In genomic region chr12:120690083-120690450, GRCh38 we compare ENCODE assay signal across 20 cellular contexts. TPM values are rescaled to one million over a fixed set of nuclear protein-coding genes. Genes with fewer than 3 reads are reported as not detected.
DNase-seq lines count a peak whose midpoint lies in the region; ATAC-seq and TF ChIP-seq lines count a peak whose summit lies in the region.
"Had no signal": no experiment of that assay in that cellular context is flagged by ENCODE, and none has a peak within 500 bp of the region (broad histone marks: within the 10 kb centered on the region; RNA-seq: fewer than 3 reads in every experiment).

No MANE protein-coding gene starts in this region.

- DNase-seq in Calu3 (no peak), psoas muscle (no peak), GM19240 (ENCODE audit: insufficient read length, low spot score) (no peak)
- DNase-seq: activated CD4-positive, alpha-beta T cell treated with anti-CD3 and anti-CD28 coated beads, Interleukin-2, amount 10 ng/mL, durations not matched to agents 24 days and 14 days; activated CD8-positive, alpha-beta memory T cell treated with anti-CD3 and anti-CD28 coated beads, Interleukin-2, amount 50 U/mL, for 4 hours; BE2C; glutamatergic neuron; naive thymus-derived CD8-positive, alpha-beta T cell; NCI-H1694 treated with DMSO at 0.1 percent for 48 hours; NCI-H226; stimulated activated CD4-positive, alpha-beta T cell treated with anti-CD3 and anti-CD28 coated beads, Interleukin-4, amount 100 ng/mL, for 24 hours; stomach; upper lobe of right lung had no signal

- ATAC-seq in psoas muscle (no peak), HG03378 (IDR thresholded peaks at IDR 0.05; ENCODE audit: unreplicated experiment) (no peak), GM21825 (IDR thresholded peaks at IDR 0.05; ENCODE audit: unreplicated experiment) (no peak)
- ATAC-seq: naive thymus-derived CD8-positive, alpha-beta T cell; upper lobe of right lung had no signal

- H3K36me3 Mint-ChIP-seq in Calu3 (ENCODE audit: insufficient read depth, unreplicated experiment): peaks cover 53% of the 10 kb centered on the region

- H2AFZ ChIP-seq in KMS-11 (ENCODE audit: low read depth): no peak overlapping the region
- H2AFZ ChIP-seq: parathyroid adenoma had no signal

- H3K79me2 ChIP-seq in KMS-11 (ENCODE audit: insufficient read depth, low read depth): peaks cover 64% of the 10 kb centered on the region

- H3K4me3 ChIP-seq in KMS-11 (IDR thresholded peaks at IDR 0.05; ENCODE audit: insufficient read depth, low read depth, low read length): no peak overlapping the region
- H3K4me3 ChIP-seq in duodenal mucosa (ENCODE audit: low read depth in 1 of 2, low read length in 2 of 2): peak overlapping the region; percentile 84 to 88
- H3K4me3 ChIP-seq in psoas muscle: peak overlapping the region; percentile 96

- H3K27me3 ChIP-seq in KMS-11 (ENCODE audit: insufficient read depth, low read depth) (no peaks in the 10 kb centered on the region), duodenal mucosa (ENCODE audit: control insufficient read depth in 1 of 2, insufficient read depth in 2 of 2, low read length in 2 of 2) (no peaks in the 10 kb centered on the region), psoas muscle (ENCODE audit: insufficient read depth in 3 of 3, low read length in 2 of 3) (no peaks in the 10 kb centered on the region)
- H3K27me3 ChIP-seq: BE2C, stomach, upper lobe of right lung had no signal

- no peak overlapping the region for H3K9ac ChIP-seq in KMS-11
- H3K9ac ChIP-seq in duodenal mucosa (ENCODE audit: low read depth in 1 of 2, low read length in 2 of 2): no peak overlapping the region
- H3K9ac ChIP-seq: parathyroid adenoma had no signal

- WGBS in psoas muscle, 3 donors: 58 to 82% (median 76%) methylated on average over 2 of the region's 2 CpGs

- TF ChIP-seq CTCF in Calu3 (IDR thresholded peaks at IDR 0.05; ENCODE audit: unreplicated experiment): no peak
- TF ChIP-seq CTCF in KMS-11 (conservative IDR thresholded peaks at IDR 0.05; ENCODE audit: low read depth, low read length): no peak
- no peak for TF ChIP-seq CTCF in psoas muscle (IDR thresholded peaks at IDR 0.05)

- peaks cover 43% of the 10 kb centered on the region for H3K4me1 Mint-ChIP-seq in Calu3 (ENCODE audit: low read depth, unreplicated experiment)

- H3K4me1 ChIP-seq in KMS-11 (ENCODE audit: low read depth, poor library complexity, severe bottlenecking): peaks cover 21% of the 10 kb centered on the region
- peaks cover 64 to 67% of the 10 kb centered on the region in 2 donors for H3K4me1 ChIP-seq in duodenal mucosa (ENCODE audit: control insufficient read depth in 1 of 2, insufficient read depth in 2 of 2, low read length in 2 of 2)
- peaks cover 64% of the 10 kb centered on the region for H3K4me1 ChIP-seq in psoas muscle
- H3K4me1 ChIP-seq: BE2C had no signal

- H3K4me3 Mint-ChIP-seq in Calu3 (ENCODE audit: low read depth, unreplicated experiment): peak overlapping the region; percentile 91
- H3K4me3 Mint-ChIP-seq: memory B cell had no signal

- BruUV-seq in Calu3 (replicated peaks; lab: Mats Ljungman, UMichigan): no TSS peak

- H3K36me3 ChIP-seq in KMS-11 (ENCODE audit: insufficient read depth): no peaks in the 10 kb centered on the region
- peaks cover 11 to 20% of the 10 kb centered on the region in 2 donors for H3K36me3 ChIP-seq in duodenal mucosa (ENCODE audit: control insufficient read depth in 1 of 2, insufficient read depth in 2 of 2, low read length in 2 of 2)
- peaks cover 0 to 14% of the 10 kb centered on the region in 2 donors for H3K36me3 ChIP-seq in psoas muscle (ENCODE audit: insufficient read depth in 1 of 2, low read depth in 1 of 2)

- no peaks in the 10 kb centered on the region for H3K27me3 Mint-ChIP-seq in Calu3 (ENCODE audit: unreplicated experiment)
- H3K27me3 Mint-ChIP-seq: central memory CD8-positive, alpha-beta T cell; memory B cell; naive thymus-derived CD8-positive, alpha-beta T cell had no signal

- H3K27ac ChIP-seq in KMS-11 (no peak overlapping the region), duodenal mucosa (ENCODE audit: low read depth, low read length) (no peak overlapping the region), psoas muscle (peak overlapping the region; percentile 60)
- H3K27ac ChIP-seq: upper lobe of right lung had no signal

- no peak overlapping the region for H3K27ac Mint-ChIP-seq in Calu3 (ENCODE audit: unreplicated experiment)
- H3K27ac Mint-ChIP-seq: activated CD4-positive, alpha-beta T cell treated with anti-CD3 and anti-CD28 coated beads, Interleukin-2, amount 10 ng/mL, durations not matched to agents 24 days and 14 days; memory B cell had no signal

- H3K9me3 ChIP-seq in duodenal mucosa (ENCODE audit: control insufficient read depth in 1 of 2, low read length in 2 of 2): no peaks in the 10 kb centered on the region
- no peaks in the 10 kb centered on the region for H3K9me3 ChIP-seq in psoas muscle
- H3K9me3 ChIP-seq: BE2C, stomach, upper lobe of right lung had no signal

- H3K4me2 ChIP-seq in KMS-11: peak overlapping the region; percentile 70; the same call in 1 of the 2 replicates

- intact Hi-C loops in Calu3 (cut with micrococcal nuclease; ENCODE audit: unreplicated experiment): no loop called here
- intact Hi-C loops in psoas muscle (cut with DNase I): no loop called here

- no peaks in the 10 kb centered on the region for H3K9me3 Mint-ChIP-seq in Calu3 (ENCODE audit: low read depth, unreplicated experiment)
- H3K9me3 Mint-ChIP-seq: activated CD4-positive, alpha-beta T cell treated with anti-CD3 and anti-CD28 coated beads, Interleukin-2, amount 10 ng/mL, durations not matched to agents 24 days and 14 days; central memory CD8-positive, alpha-beta T cell; memory B cell; naive thymus-derived CD8-positive, alpha-beta T cell had no signal

- CTCF ChIA-PET in Calu3 (lab: Charles Lee): interaction anchor here (0.6 to 1.3 kb wide), 3 partner anchors 8 to 109 kb away, joined by 3 to 4 read pairs (median 3); partner anchors contain the start of gene POP5

- peaks cover 20% of the 10 kb centered on the region for H4K20me1 ChIP-seq in KMS-11 (ENCODE audit: insufficient read depth)

RNA-seq across cellular contexts. Expression of gene MLEC, which starts 3.1 kb away (rescaled TPM):
- 268 and 290 TPM in 2 replicates for total RNA-seq in Calu3 (2022)
- total RNA-seq in psoas muscle: 10 to 100 TPM; 49.2 to 63.8 (median 60.9) TPM
- 100 to 1,000 TPM in 1 of 3 donors, 10 to 100 TPM in 2; 30.7 to 102 (median 34.5) TPM for polyA plus RNA-seq in psoas muscle

RNA-seq across cellular contexts. Expression of gene UNC119B, which starts 20.2 kb away (rescaled TPM):
- total RNA-seq in Calu3 (2022): 31.6 and 33.5 TPM in 2 replicates
- 10 to 100 TPM in 1 of 4 donors, 1 to 10 TPM in 3; 7.5 to 10.9 (median 7.9) TPM for total RNA-seq in psoas muscle
- 1 to 10 TPM; 4.3 to 9.4 (median 8.3) TPM for polyA plus RNA-seq in psoas muscle

RNA-seq across cellular contexts. Expression of gene ACADS, which starts 35.6 kb away (rescaled TPM):
- total RNA-seq in Calu3 (2022): 16.1 and 21.2 TPM in 2 replicates
- 100 to 1,000 TPM in 2 of 4 donors, 10 to 100 TPM in 2; 81.9 to 109 (median 102) TPM for total RNA-seq in psoas muscle
- polyA plus RNA-seq in psoas muscle: 100 to 1,000 TPM; 106 to 120 (median 106) TPM

RNA-seq across cellular contexts. Expression of gene CABP1, which starts 49.6 kb away (rescaled TPM):
- total RNA-seq in Calu3 (2022): 0.14 and 0.98 TPM in 2 replicates
- total RNA-seq in psoas muscle: 1 to 10 TPM; 1.6 to 4.8 (median 2.6) TPM
- polyA plus RNA-seq in psoas muscle: 1 to 10 TPM; 2.2 to 2.3 (median 2.3) TPM
- polyA plus RNA-seq: naive thymus-derived CD8-positive, alpha-beta T cell had no signal
